In the genomic region with DNA sequence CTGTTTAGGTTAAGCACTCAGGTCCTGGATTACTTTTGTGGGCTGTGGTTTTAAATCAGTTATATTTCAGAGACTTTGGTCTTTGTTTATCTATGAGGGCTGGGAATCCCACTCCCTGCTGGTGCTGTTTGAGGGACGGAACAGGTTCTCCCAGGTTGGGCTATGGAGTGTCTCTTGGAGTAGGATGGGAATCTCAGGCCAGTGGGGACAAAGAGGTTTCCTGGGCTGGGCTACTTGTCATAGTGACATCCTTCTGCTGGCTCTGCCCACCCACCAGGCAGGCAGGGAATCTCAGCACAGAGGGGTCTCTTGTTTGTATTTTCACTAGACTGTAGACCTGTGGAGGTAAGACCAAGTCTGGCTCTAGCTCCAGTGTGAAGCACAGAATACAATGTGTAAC, we compare ENCODE assay signal across 9 cellular contexts.
"Had no signal": no experiment of that assay in that cellular context is flagged by ENCODE, and none has a peak within 500 bp of the region (broad histone marks: within the 10 kb centered on the region; RNA-seq: fewer than 3 reads in every experiment).

No MANE protein-coding gene starts in this region.

- DNase-seq: GOT3, H7, HFFc6, KBM-7 had no signal

- H3K27ac Mint-ChIP-seq: HFFc6, IgD-negative memory B cell had no signal

- H3K27ac ChIP-seq: HL-60 had no signal

- H3K36me3 ChIP-seq: HAP-1 had no signal

- H3K4me1 ChIP-seq: HAP-1 had no signal

- H3K27me3 Mint-ChIP-seq: IgD-negative memory B cell had no signal

- ATAC-seq: HCT116, HepG2 had no signal

- H3K4me3 ChIP-seq: HAP-1 had no signal

- H3K9me3 ChIP-seq: HAP-1 had no signal

- H3K4me1 Mint-ChIP-seq: IgD-negative memory B cell had no signal

- H3K4me3 Mint-ChIP-seq: HFFc6, IgD-negative memory B cell had no signal
